Comparison of ENCODE assay signal across 15 cellular contexts in genomic region chr9:92974696-92975451, GRCh38. TPM values are rescaled to one million over a fixed set of nuclear protein-coding genes. Genes with fewer than 3 reads are reported as not detected.
DNase-seq lines count a peak whose midpoint lies in the region; ATAC-seq, FAIRE-seq and TF ChIP-seq lines count a peak whose summit lies in the region.
"Had no signal": no experiment of that assay in that cellular context is flagged by ENCODE, and none has a peak within 500 bp of the region (broad histone marks: within the 10 kb centered on the region; RNA-seq: fewer than 3 reads in every experiment).

No MANE protein-coding gene starts in this region.

- peaks cover 3% of the 10 kb centered on the region for H3K9me3 Mint-ChIP-seq in activated naive CD8-positive, alpha-beta T cell treated with anti-CD3 and anti-CD28 coated beads for 36 hours
- no peaks in the 10 kb centered on the region for H3K9me3 Mint-ChIP-seq in naive thymus-derived CD4-positive, alpha-beta T cell
- no peaks in the 10 kb centered on the region for H3K9me3 Mint-ChIP-seq in endothelial cell (ENCODE audit: unreplicated experiment)

- H3K4me1 Mint-ChIP-seq in activated naive CD8-positive, alpha-beta T cell treated with anti-CD3 and anti-CD28 coated beads for 36 hours: peaks cover 78% of the 10 kb centered on the region
- peaks cover 80 to 97% (median 84%) of the 10 kb centered on the region in 7 donors for H3K4me1 Mint-ChIP-seq in naive thymus-derived CD4-positive, alpha-beta T cell
- peaks cover 4% of the 10 kb centered on the region for H3K4me1 Mint-ChIP-seq in endothelial cell (ENCODE audit: unreplicated experiment)

- no peak for TF ChIP-seq RAD21 in HepG2 (CRISPR knock-in tag; IDR thresholded peaks at IDR 0.05)

- FAIRE-seq in HepG2 (lab: Jason Lieb, UNC): no peak
- FAIRE-seq: astrocyte, TTC549 had no signal

- H4K20me1 ChIP-seq in HepG2 (ENCODE audit: insufficient read depth, low read length): no peaks in the 10 kb centered on the region

- POLR2A ChIA-PET in HepG2 (lab: Yijun Ruan, JAX): no interaction called here
- POLR2A ChIA-PET in naive thymus-derived CD4-positive, alpha-beta T cell (lab: Charles Lee): interaction anchor here (0.6 to 4.2 kb wide), 13 partner anchors 9 to 476 kb away, joined by 3 to 31 read pairs (median 4); no protein-coding TSS in a partner anchor

- CTCF ChIA-PET in HepG2 (lab: Yijun Ruan, JAX; ENCODE audit: low intra/inter-chr PET ratio, low total read pairs): no interaction called here
- CTCF ChIA-PET in naive thymus-derived CD4-positive, alpha-beta T cell (lab: Charles Lee): interaction anchor here (1.9 kb wide), 1 partner anchor 20 kb away, joined by 4 read pairs; no protein-coding TSS in a partner anchor

- H3K36me3 ChIP-seq in HepG2 (replicated peaks in 1 of 2; ENCODE audit: control insufficient read depth in 1 of 2, insufficient read depth in 2 of 2, low read length in 2 of 2) (no peaks in the 10 kb centered on the region), right lobe of liver (no peaks in the 10 kb centered on the region)
- H3K36me3 ChIP-seq in naive thymus-derived CD4-positive, alpha-beta T cell (ENCODE audit: control insufficient read depth in 2 of 3, insufficient read depth in 3 of 3, low read length in 3 of 3): peaks cover 14 to 48% (median 23%) of the 10 kb centered on the region in 3 experiments

- TF ChIP-seq CTCF in HepG2 (CRISPR knock-in tag; IDR thresholded peaks at IDR 0.05): no peak
- no peak for TF ChIP-seq CTCF in right lobe of liver (IDR thresholded peaks at IDR 0.05)
- TF ChIP-seq CTCF in endothelial cell (IDR thresholded peaks at IDR 0.05; ENCODE audit: unreplicated experiment): no peak

- TF ChIP-seq POLR2A in HepG2 (IDR thresholded peaks at IDR 0.05; ENCODE audit: insufficient read depth in 1 of 2, low read depth in 2 of 2, low read length in 2 of 2) (no peak), right lobe of liver (IDR thresholded peaks at IDR 0.05) (no peak)

- no peaks in the 10 kb centered on the region for H3K27me3 Mint-ChIP-seq in activated naive CD8-positive, alpha-beta T cell treated with anti-CD3 and anti-CD28 coated beads for 36 hours
- no peaks in the 10 kb centered on the region for H3K27me3 Mint-ChIP-seq in naive thymus-derived CD4-positive, alpha-beta T cell
- no peaks in the 10 kb centered on the region for H3K27me3 Mint-ChIP-seq in endothelial cell (ENCODE audit: unreplicated experiment)

- peaks cover 59% of the 10 kb centered on the region for H3K36me3 Mint-ChIP-seq in activated naive CD8-positive, alpha-beta T cell treated with anti-CD3 and anti-CD28 coated beads for 36 hours
- peaks cover 8 to 52% (median 36%) of the 10 kb centered on the region in 5 donors for H3K36me3 Mint-ChIP-seq in naive thymus-derived CD4-positive, alpha-beta T cell
- no peaks in the 10 kb centered on the region for H3K36me3 Mint-ChIP-seq in endothelial cell (ENCODE audit: low read depth, unreplicated experiment)

- 96% methylated on average over 4 of the region's 17 CpGs for WGBS in HepG2 (ENCODE audit: low lambda C conversion rate)
- WGBS in right lobe of liver (ENCODE audit: insufficient coverage, low coverage, low lambda C conversion rate, missing lambda C conversion rate): 76% methylated on average over 4 of the region's 17 CpGs

- no peak overlapping the region for H2AFZ ChIP-seq in HepG2 (ENCODE audit: low read length)

- H3K9ac ChIP-seq in HepG2 (ENCODE audit: insufficient read depth, low read depth, low read length): no peak overlapping the region

- H3K79me2 ChIP-seq in HepG2 (ENCODE audit: insufficient read depth, low read length): no peaks in the 10 kb centered on the region

- ATAC-seq in HepG2: peak; percentile 21; the same call in 2 of the 3 replicates
- ATAC-seq in right lobe of liver: no peak
- ATAC-seq in naive thymus-derived CD4-positive, alpha-beta T cell: no peak
- ATAC-seq in GM19467 (IDR thresholded peaks at IDR 0.05; ENCODE audit: unreplicated experiment): no peak

- TF ChIP-seq EP300 in HepG2 (IDR thresholded peaks at IDR 0.05; ENCODE audit: low read depth in 2 of 2, low read length in 2 of 2): no peak
- no peak for TF ChIP-seq EP300 in HepG2 (CRISPR knock-in tag; IDR thresholded peaks at IDR 0.05; ENCODE audit: borderline replicate concordance)

- H3K4me2 ChIP-seq in HepG2 (ENCODE audit: low read depth, low read length): no peak overlapping the region; the same call in 1 of the 2 replicates

- no peaks in the 10 kb centered on the region for H3K27me3 ChIP-seq in HepG2 (ENCODE audit: control insufficient read depth in 1 of 2, insufficient read depth in 2 of 2, low read length in 2 of 2)
- H3K27me3 ChIP-seq in right lobe of liver: no peaks in the 10 kb centered on the region
- H3K27me3 ChIP-seq in naive thymus-derived CD4-positive, alpha-beta T cell (ENCODE audit: control insufficient read depth in 2 of 2, insufficient read depth in 2 of 2, low read length in 2 of 2): no peaks in the 10 kb centered on the region

- peak overlapping the region; percentile 85 for H3K27ac Mint-ChIP-seq in activated naive CD8-positive, alpha-beta T cell treated with anti-CD3 and anti-CD28 coated beads for 36 hours
- H3K27ac Mint-ChIP-seq in naive thymus-derived CD4-positive, alpha-beta T cell: peak overlapping the region; percentile 55 to 98 (median 92)
- H3K27ac Mint-ChIP-seq in endothelial cell (ENCODE audit: unreplicated experiment): no peak overlapping the region

- H3K4me3 ChIP-seq in HepG2 (replicated peaks in 1 of 3; ENCODE audit: insufficient read depth in 1 of 3, low read depth in 2 of 3, low read length in 3 of 3) (no peak overlapping the region), right lobe of liver (no peak overlapping the region)
- no peak overlapping the region for H3K4me3 ChIP-seq in naive thymus-derived CD4-positive, alpha-beta T cell (ENCODE audit: low read length)
- H3K4me3 ChIP-seq: lung, skin epidermis had no signal

- DNase-seq in HepG2 (ENCODE audit: low spot score): no peak
- DNase-seq in right lobe of liver: no peak
- DNase-seq in activated naive CD8-positive, alpha-beta T cell treated with anti-CD3 and anti-CD28 coated beads for 36 hours: no peak
- no peak for DNase-seq in naive thymus-derived CD4-positive, alpha-beta T cell
- DNase-seq in NCI-H146 treated with DMSO at 0.1 percent for 48 hours (lab: John Stamatoyannopoulos, UW; ENCODE audit: unreplicated experiment): no peak
- no peak for DNase-seq in endothelial cell (ENCODE audit: low spot score)
- no peak for DNase-seq in dedifferentiated amniotic fluid mesenchymal stem cell (ENCODE audit: extremely low spot score)
- DNase-seq: SHP77, substantia nigra had no signal

- no peaks in the 10 kb centered on the region for H3K9me3 ChIP-seq in HepG2 (ENCODE audit: low read length)
- no peaks in the 10 kb centered on the region for H3K9me3 ChIP-seq in right lobe of liver
- H3K9me3 ChIP-seq in naive thymus-derived CD4-positive, alpha-beta T cell (ENCODE audit: control insufficient read depth in 2 of 3, low read length in 3 of 3): no peaks in the 10 kb centered on the region

- in situ Hi-C loops in HepG2 (cut with HindIII; ENCODE audit: extremely low pct_ligation_motif_present, low pct_unique_long_range_greater_than_20kb): no loop called here

- H3K4me1 ChIP-seq in HepG2 (ENCODE audit: insufficient read depth, low read length) (peaks cover 19% of the 10 kb centered on the region), right lobe of liver (no peaks in the 10 kb centered on the region)
- H3K4me1 ChIP-seq in naive thymus-derived CD4-positive, alpha-beta T cell (ENCODE audit: control insufficient read depth in 2 of 2, insufficient read depth in 2 of 2, low read length in 2 of 2): peaks cover 74 to 80% of the 10 kb centered on the region in 2 donors

- no TSS peak for BruUV-seq in HepG2 (replicated peaks; lab: Mats Ljungman, UMichigan)

- intact Hi-C loops in HepG2 (cut with micrococcal nuclease; ENCODE audit: unreplicated experiment): no loop called here
- intact Hi-C loops in right lobe of liver (cut with DNase I): no loop called here
- intact Hi-C loops in naive thymus-derived CD4-positive, alpha-beta T cell (cut with micrococcal nuclease): no loop called here

- no peak overlapping the region for H3K4me3 Mint-ChIP-seq in activated naive CD8-positive, alpha-beta T cell treated with anti-CD3 and anti-CD28 coated beads for 36 hours
- peak overlapping the region in 9 of 10 donors; percentile 21 to 98 (median 87) for H3K4me3 Mint-ChIP-seq in naive thymus-derived CD4-positive, alpha-beta T cell
- no peak overlapping the region for H3K4me3 Mint-ChIP-seq in endothelial cell (ENCODE audit: unreplicated experiment)

- peak overlapping the region; percentile 28 for H3K27ac ChIP-seq in HepG2 (ENCODE audit: extremely low read length, insufficient read depth, low read length)
- H3K27ac ChIP-seq in right lobe of liver: no peak overlapping the region
- peak overlapping the region; percentile 62 for H3K27ac ChIP-seq in naive thymus-derived CD4-positive, alpha-beta T cell (ENCODE audit: low read depth, low read length)

RNA-seq across cellular contexts. Expression of gene FGD3, which starts 27.6 kb away (rescaled TPM):
- total RNA-seq in HepG2 (2016; rRNA removed; fragmentation: Illumina TruSeq; extraction: Trizol): 0.84 and 1.1 TPM in 2 replicates
- total RNA-seq in HepG2 (2016; cell fraction: cytosol; rRNA removed; fragmentation: Illumina TruSeq; extraction: Trizol; ENCODE audit: low read depth): 0.40 and 0.53 TPM in 2 replicates
- total RNA-seq in HepG2 (2016; cell fraction: insoluble cytoplasmic fraction; rRNA removed; fragmentation: Illumina TruSeq; extraction: Trizol): 0.73 and 1.0 TPM in 2 replicates
- total RNA-seq in HepG2 (2016; cell fraction: membrane; rRNA removed; fragmentation: Illumina TruSeq; extraction: Trizol): 0.34 and 0.77 TPM in 2 replicates
- 1.0 and 1.4 TPM in 2 replicates for total RNA-seq in HepG2 (2016; cell fraction: nucleus; rRNA removed; fragmentation: Illumina TruSeq; extraction: Trizol)
- polyA plus RNA-seq in HepG2 (2011; rRNA removed): 0.53 and 0.60 TPM in 2 replicates
- polyA plus RNA-seq in HepG2 (2011; cell fraction: cytosol; rRNA removed): 0.29 and 0.70 TPM in 2 replicates
- polyA plus RNA-seq in HepG2 (2011; cell fraction: nucleus; rRNA removed): 1.7 and 2.3 TPM in 2 replicates
- polyA plus RNA-seq in HepG2 (2012): 0.68 and 1.4 TPM in 2 replicates
- 0.17 and 0.27 TPM in 2 replicates for polyA plus RNA-seq in HepG2 (2016; cell fraction: cytosol; fragmentation: Illumina TruSeq; extraction: Trizol; ENCODE audit: low read depth)
- polyA plus RNA-seq in HepG2 (2016; cell fraction: insoluble cytoplasmic fraction; fragmentation: Illumina TruSeq; extraction: Trizol; ENCODE audit: low read depth): 0.63 and 0.74 TPM in 2 replicates
- polyA plus RNA-seq in HepG2 (2016; cell fraction: membrane; fragmentation: Illumina TruSeq; extraction: Trizol; ENCODE audit: low read depth): 0.15 and 0.21 TPM in 2 replicates
- polyA plus RNA-seq in HepG2 (2016; cell fraction: nucleus; fragmentation: Illumina TruSeq; extraction: Trizol; ENCODE audit: insufficient read depth, low read depth): 1.4 and 2.1 TPM in 2 replicates
- polyA minus RNA-seq in HepG2 (2011; rRNA and poly(A)+ RNA removed; ENCODE audit: low replicate concordance): 1.2 and 1.3 TPM in 2 replicates
- polyA minus RNA-seq in HepG2 (2011; cell fraction: cytosol; rRNA and poly(A)+ RNA removed): 0.49 and 0.79 TPM in 2 replicates
- 0.75 and 0.77 TPM in 2 replicates for polyA minus RNA-seq in HepG2 (2011; cell fraction: nucleus; rRNA and poly(A)+ RNA removed)
- total RNA-seq in right lobe of liver: 1 to 10 TPM; 1.7 to 3.1 (median 2.4) TPM
- total RNA-seq in activated naive CD8-positive, alpha-beta T cell treated with anti-CD3 and anti-CD28 coated beads for 36 hours: 10 to 100 TPM; 41.5 to 42.9 TPM
- total RNA-seq in naive thymus-derived CD4-positive, alpha-beta T cell: 100 to 1,000 TPM; 141 to 341 (median 193) TPM
- polyA plus RNA-seq in naive thymus-derived CD4-positive, alpha-beta T cell: 100 to 1,000 TPM; 114 to 216 TPM
- total RNA-seq in endothelial cell (ENCODE audit: unreplicated experiment): 1.1 TPM
- total RNA-seq: fibroblast of villous mesenchyme had no signal

Comparison
In these comparisons a context has a peak if more than half of its experiments do, and no peak if none do; other contexts are left out.
1. H3K27ac ChIP-seq: peak in HepG2 (single experiment) and naive thymus-derived CD4-positive, alpha-beta T cell (single experiment); none in right lobe of liver (0 of 3).
2. H3K4me3 Mint-ChIP-seq: peak in naive thymus-derived CD4-positive, alpha-beta T cell (9 of 10); none in activated naive CD8-positive, alpha-beta T cell treated with anti-CD3 and anti-CD28 coated beads for 36 hours (single experiment) and endothelial cell (single experiment).
3. RNA of gene FGD3, which starts 27.6 kb away (total RNA-seq): 141 to 341 TPM in naive thymus-derived CD4-positive, alpha-beta T cell and 41.5 to 42.9 TPM in activated naive CD8-positive, alpha-beta T cell treated with anti-CD3 and anti-CD28 coated beads for 36 hours; 1.7 to 3.1 TPM in right lobe of liver, 0.34 to 1.4 TPM in HepG2 and 1.1 TPM in endothelial cell (single experiment); every median in the first group is over 10 times any median in the second.